In the genomic region with DNA sequence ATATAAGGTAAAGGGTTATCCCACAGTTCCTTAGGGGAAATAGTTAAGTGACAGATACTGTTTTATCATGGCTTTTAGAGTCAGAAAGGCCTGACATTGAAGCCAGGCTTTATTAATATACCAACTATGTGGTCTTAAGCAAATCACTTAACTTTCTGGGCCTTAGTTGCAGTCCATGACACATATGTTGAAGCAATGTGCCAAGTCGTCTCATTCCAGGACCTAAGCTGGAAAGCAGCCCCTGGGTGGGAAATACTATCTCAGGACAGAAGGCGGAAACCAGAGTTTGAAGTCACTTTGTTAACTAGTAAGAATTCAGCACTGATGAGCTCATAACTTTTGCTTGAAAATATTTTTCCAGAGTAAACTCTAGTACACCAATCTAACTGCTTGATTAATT, we compare ENCODE assay signal across 25 cellular contexts.
DNase-seq lines count a peak whose midpoint lies in the region; ATAC-seq and TF ChIP-seq lines count a peak whose summit lies in the region.
"Had no signal": no experiment of that assay in that cellular context is flagged by ENCODE, and none has a peak within 500 bp of the region (broad histone marks: within the 10 kb centered on the region; RNA-seq: fewer than 3 reads in every experiment).

No MANE protein-coding gene starts in this region.

- H3K4me3 ChIP-seq in adipocyte (ENCODE audit: low read length) (no peak overlapping the region), fibroblast of mammary gland (ENCODE audit: control insufficient read depth, low read depth, low read length) (no peak overlapping the region)
- H3K4me3 ChIP-seq: BLaER1 treated with 17β-estradiol and CSF1 and Interleukin-3, amounts not matched to agents 10 nM and 100 nM; GM23338; suprapubic skin had no signal

- H3K4me3 Mint-ChIP-seq in activated CD4-positive, alpha-beta T cell treated with anti-CD3 and anti-CD28 coated beads, Interleukin-2, amount 10 ng/mL, durations not matched to agents 7 days and 5 days, result no peak overlapping the region
- H3K4me3 Mint-ChIP-seq: activated CD8-positive, alpha-beta T cell treated with anti-CD3 and anti-CD28 coated beads for 36 hours; dendritic cell treated with granulocyte-macrophage colony-stimulating factor and Interleukin-4, amounts not matched to agents 40 ng/mL and 50 ng/mL, for 4 days; GM23338; HFFc6; stimulated activated effector memory CD8-positive, alpha-beta T cell treated with anti-CD3 and anti-CD28 coated beads, Interleukin-12 subunit alpha, Interleukin-12 subunit beta, amount 100 ng/mL, for 72 hours; T-cell had no signal

- DNase-seq in EH (ENCODE audit: low read depth) (peak; percentile 56), adipocyte (ENCODE audit: low read depth) (peak; percentile 38), fibroblast of mammary gland (ENCODE audit: low read depth) (peak; percentile 80), omental fat pad (ENCODE audit: low spot score) (no peak), NCI-H1694 (lab: John Stamatoyannopoulos, UW) (no peak), NCI-H748 treated with DMSO at 0.1 percent for 48 hours (lab: John Stamatoyannopoulos, UW) (no peak)
- no peak for DNase-seq in activated CD4-positive, alpha-beta T cell treated with anti-CD3 and anti-CD28 coated beads, Interleukin-2, amount 10 ng/mL, durations not matched to agents 7 days and 5 days
- DNase-seq: activated CD8-positive, alpha-beta T cell treated with anti-CD3 and anti-CD28 coated beads for 36 hours; activated effector memory CD4-positive, alpha-beta T cell treated with Interleukin-2 at 50 U/mL for 16 hours; Caco-2; caudate nucleus; HFFc6; left colon; NCI-H1436; NCI-H510A treated with DMSO at 0.1 percent for 48 hours; nucleus accumbens; T-cell had no signal

- no peaks in the 10 kb centered on the region for H3K27me3 ChIP-seq in adipocyte (replicated peaks; ENCODE audit: control insufficient read depth, insufficient read depth, low read length)
- H3K27me3 ChIP-seq: BLaER1 treated with 17β-estradiol and CSF1 and Interleukin-3, amounts not matched to agents 10 nM and 100 nM; suprapubic skin had no signal

- peaks cover 6% of the 10 kb centered on the region for H3K36me3 ChIP-seq in adipocyte (ENCODE audit: control insufficient read depth, insufficient read depth, low read length, severe bottlenecking)
- H3K36me3 ChIP-seq: suprapubic skin had no signal

- peak; percentile 19 for ATAC-seq in omental fat pad (ENCODE audit: low FRiP score)
- ATAC-seq in GM21723 (IDR thresholded peaks at IDR 0.05; ENCODE audit: unreplicated experiment), result no peak
- ATAC-seq: activated CD4-positive, CD25-positive, alpha-beta regulatory T cell treated with anti-CD3 and anti-CD28 coated beads, Interleukin-2, amount 50 U/mL, for 24 hours; activated CD8-positive, alpha-beta T cell treated with anti-CD3 and anti-CD28 coated beads for 36 hours; GM23338; left colon; Panc1; stimulated activated effector memory CD8-positive, alpha-beta T cell treated with anti-CD3 and anti-CD28 coated beads, Interleukin-12 subunit alpha, Interleukin-12 subunit beta, amount 100 ng/mL, for 72 hours; T-cell had no signal

- H3K36me3 Mint-ChIP-seq in activated CD4-positive, alpha-beta T cell treated with anti-CD3 and anti-CD28 coated beads, Interleukin-2, amount 10 ng/mL, durations not matched to agents 7 days and 5 days (ENCODE audit: low read depth), result peaks cover 9% of the 10 kb centered on the region

- TF ChIP-seq CTCF in fibroblast of mammary gland (conservative IDR thresholded peaks at IDR 0.05; ENCODE audit: control insufficient read depth, insufficient read depth, low read depth, low read length) (no peak), omental fat pad (IDR thresholded peaks at IDR 0.05) (no peak)

- peak overlapping the region; percentile 37 for H3K9ac ChIP-seq in adipocyte (ENCODE audit: low read length)
- H3K9ac ChIP-seq: BLaER1 treated with 17β-estradiol and CSF1 and Interleukin-3, amounts not matched to agents 10 nM and 100 nM had no signal

- peaks cover 9% of the 10 kb centered on the region for H3K4me1 Mint-ChIP-seq in activated CD4-positive, alpha-beta T cell treated with anti-CD3 and anti-CD28 coated beads, Interleukin-2, amount 10 ng/mL, durations not matched to agents 7 days and 5 days

- H3K4me1 ChIP-seq in adipocyte (ENCODE audit: control insufficient read depth, insufficient read depth, low read length), result peaks cover 33% of the 10 kb centered on the region
- H3K4me1 ChIP-seq: Caco-2 had no signal

- POLR2A ChIA-PET in activated CD4-positive, alpha-beta T cell treated with anti-CD3 and anti-CD28 coated beads, Interleukin-2, amount 10 ng/mL, durations not matched to agents 7 days and 5 days (lab: Charles Lee), result no interaction called here

- no peaks in the 10 kb centered on the region for H3K27me3 Mint-ChIP-seq in activated CD4-positive, alpha-beta T cell treated with anti-CD3 and anti-CD28 coated beads, Interleukin-2, amount 10 ng/mL, durations not matched to agents 7 days and 5 days
- H3K27me3 Mint-ChIP-seq: activated CD8-positive, alpha-beta T cell treated with anti-CD3 and anti-CD28 coated beads for 36 hours; dendritic cell treated with granulocyte-macrophage colony-stimulating factor and Interleukin-4, amounts not matched to agents 40 ng/mL and 50 ng/mL, for 4 days; T-cell had no signal

- no peaks in the 10 kb centered on the region for H3K9me3 Mint-ChIP-seq in activated CD4-positive, alpha-beta T cell treated with anti-CD3 and anti-CD28 coated beads, Interleukin-2, amount 10 ng/mL, durations not matched to agents 7 days and 5 days
- H3K9me3 Mint-ChIP-seq: dendritic cell treated with granulocyte-macrophage colony-stimulating factor and Interleukin-4, amounts not matched to agents 40 ng/mL and 50 ng/mL, for 4 days; GM23338; HFFc6; stimulated activated effector memory CD8-positive, alpha-beta T cell treated with anti-CD3 and anti-CD28 coated beads, Interleukin-12 subunit alpha, Interleukin-12 subunit beta, amount 100 ng/mL, for 72 hours; T-cell had no signal

- CTCF ChIA-PET in activated CD4-positive, alpha-beta T cell treated with anti-CD3 and anti-CD28 coated beads, Interleukin-2, amount 10 ng/mL, durations not matched to agents 7 days and 5 days (lab: Charles Lee), result no interaction called here

- no peaks in the 10 kb centered on the region for H3K9me3 ChIP-seq in adipocyte (ENCODE audit: control insufficient read depth, low read length)
- H3K9me3 ChIP-seq: Caco-2, suprapubic skin had no signal

- no peak overlapping the region for H3K27ac Mint-ChIP-seq in activated CD4-positive, alpha-beta T cell treated with anti-CD3 and anti-CD28 coated beads, Interleukin-2, amount 10 ng/mL, durations not matched to agents 7 days and 5 days
- H3K27ac Mint-ChIP-seq: activated CD8-positive, alpha-beta T cell treated with anti-CD3 and anti-CD28 coated beads for 36 hours; dendritic cell treated with granulocyte-macrophage colony-stimulating factor and Interleukin-4, amounts not matched to agents 40 ng/mL and 50 ng/mL, for 4 days; GM23338; HFFc6; stimulated activated effector memory CD8-positive, alpha-beta T cell treated with anti-CD3 and anti-CD28 coated beads, Interleukin-12 subunit alpha, Interleukin-12 subunit beta, amount 100 ng/mL, for 72 hours; T-cell had no signal

Comparison
In these comparisons a context has a peak if more than half of its experiments do, and no peak if none do; other contexts are left out.
1. DNase-seq: peak in EH (single experiment), adipocyte (single experiment) and fibroblast of mammary gland (single experiment); none in omental fat pad (single experiment), NCI-H1694 (single experiment), NCI-H748 treated with DMSO at 0.1 percent for 48 hours (single experiment) and activated CD4-positive, alpha-beta T cell treated with anti-CD3 and anti-CD28 coated beads, Interleukin-2, amount 10 ng/mL, durations not matched to agents 7 days and 5 days (single experiment).